20 cellular contexts compared by ENCODE assay signal in genomic region chr5:97006454-97006853, GRCh38.
A peak's percentile ranks its signal among the peaks of the same experiment; 100 is the strongest.
DNase-seq lines count a peak whose midpoint lies in the region; TF ChIP-seq lines count a peak whose summit lies in the region.
"Had no signal": no experiment of that assay in that cellular context is flagged by ENCODE, and none has a peak within 500 bp of the region (broad histone marks: within the 10 kb centered on the region; RNA-seq: fewer than 3 reads in every experiment).

No MANE protein-coding gene starts in this region.

- no peak overlapping the region for H3K27ac ChIP-seq in stomach
- H3K27ac ChIP-seq: BLaER1, HL-60, RWPE1, SJSA1 had no signal

- no peak for TF ChIP-seq POLR2A in stomach (IDR thresholded peaks at IDR 0.05)

- intact Hi-C loops in stomach (cut with DNase I; ENCODE audit: low total_unique reads) = no loop called here

- WGBS in stomach, 5 donors = 94 to 97% (median 95%) methylated on average over 2 of the region's 2 CpGs

- H3K9me3 ChIP-seq in stomach = no peaks in the 10 kb centered on the region
- H3K9me3 ChIP-seq: SJSA1 had no signal

- DNase-seq in AG10803 (ENCODE audit: low read depth) (peak; percentile 22), EH (ENCODE audit: low read depth) (peak; percentile 27), amniotic epithelial cell (ENCODE audit: low read depth) (peak; percentile 27), fibroblast of the aortic adventitia (ENCODE audit: low read depth) (peak; percentile 13), DMS79 treated with DMSO at 0.1 percent for 48 hours (lab: John Stamatoyannopoulos, UW) (no peak), cortex of kidney (lab: John Stamatoyannopoulos, UW) (no peak), stomach (no peak)
- no peak for DNase-seq in activated CD4-positive, alpha-beta T cell treated with anti-CD3 and anti-CD28 coated beads, Interleukin-2, amount 50 U/mL, for 4 hours
- DNase-seq: ACHN, DMS153, KBM-7, NCI-H1048, NCI-H146, NCI-H226, NCI-H526 treated with DMSO at 0.1 percent for 48 hours, OCI-M1 had no signal

- peaks cover 0 to 63% (median 57%) of the 10 kb centered on the region in 4 donors for H3K36me3 ChIP-seq in stomach

- TF ChIP-seq CTCF in AG10803 (conservative IDR thresholded peaks at IDR 0.05; ENCODE audit: low read length) (no peak), fibroblast of the aortic adventitia (IDR thresholded peaks at IDR 0.05; ENCODE audit: insufficient read depth, low read length) (no peak), stomach (IDR thresholded peaks at IDR 0.05) (no peak)

- peaks cover 0 to 19% (median 7%) of the 10 kb centered on the region in 4 donors for H3K4me1 ChIP-seq in stomach

- no peaks in the 10 kb centered on the region for H3K27me3 ChIP-seq in stomach
- H3K27me3 ChIP-seq: BLaER1, SJSA1 had no signal

- TF ChIP-seq EP300 in stomach (IDR thresholded peaks at IDR 0.05) = no peak

- H3K4me3 ChIP-seq in AG10803 (ENCODE audit: low read length) (no peak overlapping the region), fibroblast of the aortic adventitia (ENCODE audit: low read depth, low read length) (no peak overlapping the region), stomach (no peak overlapping the region)
- H3K4me3 ChIP-seq: BLaER1, SJSA1 had no signal

Comparison
In these comparisons a context has a peak if more than half of its experiments do, and no peak if none do; other contexts are left out.
1. DNase-seq: peak in AG10803 (single experiment), EH (single experiment), amniotic epithelial cell (single experiment) and fibroblast of the aortic adventitia (single experiment); none in activated CD4-positive, alpha-beta T cell treated with anti-CD3 and anti-CD28 coated beads, Interleukin-2, amount 50 U/mL, for 4 hours (0 of 2), DMS79 treated with DMSO at 0.1 percent for 48 hours (single experiment), cortex of kidney (single experiment) and stomach (single experiment).